ENCODE assay signal across 25 cellular contexts in the genomic region with DNA sequence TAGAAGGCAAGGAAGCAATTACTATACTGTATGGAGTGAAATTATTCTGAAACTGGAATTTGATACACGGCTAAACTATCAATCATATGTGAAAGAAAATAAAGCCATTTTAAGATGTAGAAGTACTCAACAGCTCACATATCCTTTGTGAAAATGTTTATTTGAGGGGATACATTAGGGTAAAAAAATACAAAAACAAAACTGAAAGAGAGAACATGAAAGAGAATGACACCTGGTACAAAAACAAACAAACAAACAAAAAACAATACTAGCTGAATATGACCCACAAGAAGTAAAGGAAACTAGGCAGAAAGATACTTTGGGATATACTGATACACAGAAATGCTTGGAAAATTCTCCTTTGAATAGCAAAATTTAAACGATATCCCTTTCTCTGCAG. TPM values are rescaled to one million over a fixed set of nuclear protein-coding genes. Genes with fewer than 3 reads are reported as not detected.
"Had no signal": no experiment of that assay in that cellular context is flagged by ENCODE, and none has a peak within 500 bp of the region (broad histone marks: within the 10 kb centered on the region; RNA-seq: fewer than 3 reads in every experiment).

No MANE protein-coding gene starts in this region.

- H3K27ac ChIP-seq: VCaP had no signal

- DNase-seq: activated CD4-positive, alpha-beta memory T cell treated with anti-CD3 and anti-CD28 coated beads for 36 hours; activated CD4-positive, alpha-beta T cell treated with anti-CD3 and anti-CD28 coated beads, Interleukin-2, amount 10 ng/mL, durations not matched to agents 7 days and 5 days; activated CD4-positive, CD25-positive, alpha-beta regulatory T cell; activated gamma-delta T cell treated with Interleukin-2 at 50 U/mL for 16 hours; activated naive CD4-positive, alpha-beta T cell treated with anti-CD3 and anti-CD28 coated beads, Interleukin-2, amount 10 ng/mL, durations not matched to agents 7 days and 5 days; activated naive CD8-positive, alpha-beta T cell treated with anti-CD3 and anti-CD28 coated beads for 36 hours; activated T-cell treated with anti-CD3 and anti-CD28 coated beads for 4 hours; activated T-cell treated with anti-CD3 and anti-CD28 coated beads, Interleukin-2, amount 50 U/mL, for 72 hours; caudate nucleus; Kasumi-1; KBM-7; NCI-H146; NCI-H187 treated with DMSO at 0.1 percent for 48 hours; NCI-H2081 treated with DMSO at 0.1 percent for 48 hours; NCI-H446; NCI-H524; PC-3; SHP77 treated with DMSO at 0.1 percent for 48 hours; T-helper 17 cell; T-helper 9 cell had no signal

- ATAC-seq: activated T-cell treated with anti-CD3 and anti-CD28 coated beads, Interleukin-2, amount 50 U/mL, for 72 hours; PC-3; T-helper 17 cell had no signal

- FAIRE-seq: RCC 7860 had no signal

RNA-seq across cellular contexts. Expression of a gene that starts 20.8 kb away (rescaled TPM):
- total RNA-seq: SK-MEL-5 had no signal

RNA-seq across cellular contexts. Expression of a gene that starts 59.2 kb away (rescaled TPM):
- total RNA-seq: activated CD4-positive, alpha-beta memory T cell treated with anti-CD3 and anti-CD28 coated beads for 36 hours; activated CD4-positive, alpha-beta T cell treated with anti-CD3 and anti-CD28 coated beads, Interleukin-2, amount 10 ng/mL, durations not matched to agents 7 days and 5 days; activated CD8-positive, alpha-beta memory T cell treated with anti-CD3 and anti-CD28 coated beads for 36 hours; activated naive CD8-positive, alpha-beta T cell treated with anti-CD3 and anti-CD28 coated beads for 36 hours; activated T-helper 2 cell treated with anti-CD3 and anti-CD28 coated beads, Interferon-gamma antibody, Interleukin-2, Interleukin-4, amounts not matched to agents 10 μg/mL and 5 μg/mL and 100 μg/mL, durations not matched to agents 14 hours and 24 hours and 36 hours; SK-MEL-5 had no signal
